In genomic region chr11:69539416-69540117, GRCh38 we compare ENCODE assay signal across 11 cellular contexts. TPM values are rescaled to one million over a fixed set of nuclear protein-coding genes. Genes with fewer than 3 reads are reported as not detected.
A peak's percentile ranks its signal among the peaks of the same experiment; 100 is the strongest.
DNase-seq lines count a peak whose midpoint lies in the region; ATAC-seq and TF ChIP-seq lines count a peak whose summit lies in the region.
"Had no signal": no experiment of that assay in that cellular context is flagged by ENCODE, and none has a peak within 500 bp of the region (broad histone marks: within the 10 kb centered on the region; RNA-seq: fewer than 3 reads in every experiment).

No MANE protein-coding gene starts in this region.

- H3K4me2 ChIP-seq in BLaER1 treated with 17β-estradiol and CSF1 and Interleukin-3, amounts not matched to agents 10 nM and 100 nM, result peak overlapping the region; percentile 84 to 97 (median 92)

- peaks cover 34 to 53% (median 40%) of the 10 kb centered on the region in 10 experiments for H3K4me1 ChIP-seq in BLaER1 treated with 17β-estradiol and CSF1 and Interleukin-3, amounts not matched to agents 10 nM and 100 nM
- H3K4me1 ChIP-seq in right atrium auricular region, result peaks cover 0 to 38% of the 10 kb centered on the region in 2 donors
- peaks cover 12% of the 10 kb centered on the region for H3K4me1 ChIP-seq in psoas muscle

- intact Hi-C loops in psoas muscle (cut with DNase I), result loop anchor here in 1 of 2 donors (5.0 kb wide), 1 partner anchor 92 kb away; no protein-coding TSS in a partner anchor

- TF ChIP-seq CTCF in right atrium auricular region (IDR thresholded peaks at IDR 0.05) (no peak), psoas muscle (IDR thresholded peaks at IDR 0.05) (no peak), omental fat pad (IDR thresholded peaks at IDR 0.05) (no peak)

- H3K27me3 ChIP-seq in BLaER1 treated with 17β-estradiol and CSF1 and Interleukin-3, amounts not matched to agents 10 nM and 100 nM, result no peaks in the 10 kb centered on the region
- H3K27me3 ChIP-seq in right atrium auricular region, result no peaks in the 10 kb centered on the region
- H3K27me3 ChIP-seq in psoas muscle (ENCODE audit: insufficient read depth in 3 of 3, low read length in 2 of 3), result no peaks in the 10 kb centered on the region

- no peaks in the 10 kb centered on the region for H3K9me3 ChIP-seq in BLaER1 treated with 17β-estradiol and CSF1 and Interleukin-3, amounts not matched to agents 10 nM and 100 nM (replicated peaks in 1 of 11)
- H3K9me3 ChIP-seq in right atrium auricular region (no peaks in the 10 kb centered on the region), psoas muscle (no peaks in the 10 kb centered on the region)

- ATAC-seq in psoas muscle, result peak; percentile 15 to 54 (median 28)
- no peak for ATAC-seq in GM21390 (IDR thresholded peaks at IDR 0.05; ENCODE audit: unreplicated experiment)
- no peak for ATAC-seq in omental fat pad (ENCODE audit: low FRiP score)
- ATAC-seq in HG02938 (IDR thresholded peaks at IDR 0.05; ENCODE audit: unreplicated experiment), result no peak

- H4K20me1 ChIP-seq in BLaER1 treated with 17β-estradiol and CSF1 and Interleukin-3, amounts not matched to agents 10 nM and 100 nM, result peaks cover 0 to 4% (median 0%) of the 10 kb centered on the region in 11 experiments; a peak in 1 of 22 replicates

- H3K9ac ChIP-seq in BLaER1 treated with 17β-estradiol and CSF1 and Interleukin-3, amounts not matched to agents 10 nM and 100 nM, result peak overlapping the region; percentile 19 to 61 (median 44); a peak in 13 of 22 replicates

- peak overlapping the region in 2 of 10 experiments; percentile 21 to 31; a peak in 1 of 20 replicates for H3K4me3 ChIP-seq in BLaER1 treated with 17β-estradiol and CSF1 and Interleukin-3, amounts not matched to agents 10 nM and 100 nM
- H3K4me3 ChIP-seq in right atrium auricular region (peak overlapping the region in 1 of 2 donors; percentile 22), psoas muscle (peak overlapping the region; percentile 33)

- DNase-seq in SKM-1 (lab: John Stamatoyannopoulos, UW; ENCODE audit: unreplicated experiment) (peak; percentile 25), right atrium auricular region (ENCODE audit: low spot score) (no peak), psoas muscle (no peak), omental fat pad (ENCODE audit: low spot score) (no peak), NCI-H774 (lab: John Stamatoyannopoulos, UW) (no peak)
- DNase-seq: CD4-positive, alpha-beta T cell; NCI-H1436 treated with DMSO at 0.1 percent for 48 hours had no signal

- no peaks in the 10 kb centered on the region for H3K36me3 ChIP-seq in BLaER1 treated with 17β-estradiol and CSF1 and Interleukin-3, amounts not matched to agents 10 nM and 100 nM
- no peaks in the 10 kb centered on the region for H3K36me3 ChIP-seq in right atrium auricular region
- H3K36me3 ChIP-seq in psoas muscle (ENCODE audit: insufficient read depth in 1 of 2, low read depth in 1 of 2), result no peaks in the 10 kb centered on the region

- peak overlapping the region; percentile 27 to 67 (median 49); a peak in 21 of 22 replicates for H3K27ac ChIP-seq in BLaER1 treated with 17β-estradiol and CSF1 and Interleukin-3, amounts not matched to agents 10 nM and 100 nM
- H3K27ac ChIP-seq in right atrium auricular region, result peak overlapping the region; percentile 57 to 68
- peak overlapping the region; percentile 15 for H3K27ac ChIP-seq in psoas muscle

- WGBS in psoas muscle, 3 donors, result 59 to 74% (median 63%) methylated on average over 14 of the region's 14 CpGs

RNA-seq across cellular contexts. Expression of gene LINC01488, which starts 58.1 kb away (rescaled TPM):
- total RNA-seq in right atrium auricular region, result not detected
- not detected for total RNA-seq in psoas muscle
- under 1 TPM in 1 of 3 donors, not detected in 2; 0.03 TPM for polyA plus RNA-seq in psoas muscle
- not detected for total RNA-seq in omental fat pad
- total RNA-seq: CD4-positive, alpha-beta T cell; pulmonary artery endothelial cell had no signal

Comparison
In these comparisons a context has a peak if more than half of its experiments do, and no peak if none do; other contexts are left out.
1. ATAC-seq: peak in psoas muscle (4 of 4); none in GM21390 (single experiment), omental fat pad (single experiment) and HG02938 (single experiment).
2. Peak in every context shown above with its lines, with median percentiles within 50 percentile points of each other: H3K27ac ChIP-seq.